ENCODE assay signal across 18 cellular contexts in genomic region chr3:52470920-52471319, GRCh38. TPM values are rescaled to one million over a fixed set of nuclear protein-coding genes. Genes with fewer than 3 reads are reported as not detected.
DNase-seq lines count a peak whose midpoint lies in the region; ATAC-seq and TF ChIP-seq lines count a peak whose summit lies in the region.
"Had no signal": no experiment of that assay in that cellular context is flagged by ENCODE, and none has a peak within 500 bp of the region (broad histone marks: within the 10 kb centered on the region; RNA-seq: fewer than 3 reads in every experiment).

No MANE protein-coding gene starts in this region.

- H3K4ac ChIP-seq in H9 (ENCODE audit: low read depth, low read length) (no peak overlapping the region), trophoblast cell (ENCODE audit: low read depth, low read length) (no peak overlapping the region)

- H4K12ac ChIP-seq in trophoblast cell (ENCODE audit: low read depth, low read length) = no peak overlapping the region

- H3K4me3 ChIP-seq in dorsolateral prefrontal cortex (no peak overlapping the region), trophoblast cell (ENCODE audit: low read depth, low read length) (peak overlapping the region; percentile 45)
- H3K4me3 ChIP-seq: PC-9 had no signal

- no peak overlapping the region for H4K91ac ChIP-seq in H9 (ENCODE audit: insufficient read length, low read depth, low read length)
- no peak overlapping the region for H4K91ac ChIP-seq in trophoblast cell (ENCODE audit: low read depth, low read length)

- peaks cover 30 to 62% (median 55%) of the 10 kb centered on the region in 3 experiments for H3K36me3 Mint-ChIP-seq in H9 (ENCODE audit: insufficient read depth in 1 of 3, low read depth in 3 of 3)

- WGBS in H9 (ENCODE audit: extremely low coverage, insufficient read length, low lambda C conversion rate) = no CpG with 5 or more reads among the region's 4 CpGs
- no CpG with 5 or more reads among the region's 4 CpGs for WGBS in trophoblast cell (ENCODE audit: extremely low coverage, insufficient coverage, insufficient read length)

- H3K9me3 ChIP-seq in H9 (ENCODE audit: control insufficient read depth, low read depth, low read length) (no peaks in the 10 kb centered on the region), trophoblast cell (ENCODE audit: insufficient read depth, low read depth, low read length) (no peaks in the 10 kb centered on the region)
- H3K9me3 ChIP-seq: SK-N-SH had no signal

- H3K79me1 ChIP-seq in H9 (ENCODE audit: insufficient read depth, low read depth, low read length, poor library complexity, severe bottlenecking) (peaks cover under 1% of the 10 kb centered on the region), trophoblast cell (ENCODE audit: low read length) (no peaks in the 10 kb centered on the region)

- no peaks in the 10 kb centered on the region for H3K27me3 ChIP-seq in H9 (ENCODE audit: insufficient read depth, low read length)
- no peaks in the 10 kb centered on the region for H3K27me3 ChIP-seq in dorsolateral prefrontal cortex
- no peaks in the 10 kb centered on the region for H3K27me3 ChIP-seq in trophoblast cell (ENCODE audit: insufficient read depth, low read length)

- H3K4me1 Mint-ChIP-seq in H9 = peaks cover 0 to 6% of the 10 kb centered on the region in 2 experiments; a peak in 2 of 4 replicates
- H3K4me1 Mint-ChIP-seq: B cell had no signal

- H2BK20ac ChIP-seq in H9 (ENCODE audit: low read depth, low read length, poor library complexity, severe bottlenecking) = no peak overlapping the region

- no peak overlapping the region for H4K5ac ChIP-seq in H9 (ENCODE audit: insufficient read length, low read depth, low read length)

- H2BK15ac ChIP-seq in H9 (ENCODE audit: low read depth, low read length) = no peak overlapping the region

- H2BK12ac ChIP-seq in H9 (ENCODE audit: insufficient read length, low read depth, low read length) (no peak overlapping the region), trophoblast cell (ENCODE audit: low read length) (no peak overlapping the region)

- no peak for ATAC-seq in HG02870 (IDR thresholded peaks at IDR 0.05; ENCODE audit: unreplicated experiment)

- no peak overlapping the region for H3T11ph ChIP-seq in H9 (ENCODE audit: low read length)

- H3K4me3 Mint-ChIP-seq in H9 = no peak overlapping the region
- H3K4me3 Mint-ChIP-seq: B cell; CD4-positive, alpha-beta T cell had no signal

- H2AFZ ChIP-seq in H9 (ENCODE audit: low read length) = no peak overlapping the region
- no peak overlapping the region for H2AFZ ChIP-seq in trophoblast cell (ENCODE audit: insufficient read depth, low read length, poor library complexity)
- H2AFZ ChIP-seq: PC-9 had no signal

- DNase-seq in H9 (peak; percentile 21), dorsolateral prefrontal cortex (no peak), trophoblast cell (no peak)
- DNase-seq in activated CD4-positive, alpha-beta T cell treated with anti-CD3 and anti-CD28 coated beads for 1 hour = no peak
- no peak for DNase-seq in stimulated activated naive CD4-positive, alpha-beta T cell (lab: John Stamatoyannopoulos, UW)
- DNase-seq: Calu3; CD4-positive, alpha-beta T cell; KBM-7; NCI-H1417 treated with DMSO at 0.1 percent for 48 hours; NCI-H1930; NCI-H2171; NCI-H446; PC-9; SK-N-SH had no signal

- H3K14ac ChIP-seq in H9 (ENCODE audit: insufficient read depth, low read length) = no peak overlapping the region; the same call in 1 of the 2 replicates
- H3K14ac ChIP-seq in trophoblast cell (ENCODE audit: low read length) = no peak overlapping the region

- H3K18ac ChIP-seq in H9 (ENCODE audit: insufficient read length, low read depth, low read length) (no peak overlapping the region), trophoblast cell (ENCODE audit: low read length) (no peak overlapping the region)

- H2BK120ac ChIP-seq in H9 (ENCODE audit: low read depth, low read length, poor library complexity, severe bottlenecking) (no peak overlapping the region), trophoblast cell (ENCODE audit: insufficient read depth, low read length, poor library complexity) (no peak overlapping the region)

- intact Hi-C loops in dorsolateral prefrontal cortex (cut with DNase I) = loop anchor here (2.0 to 10.0 kb wide), 4 partner anchors 61 to 212 kb away; partner anchors contain the start of genes NT5DC2 (in 2 of the 2) and UQCC5 (in 1 of the 2)

- peak overlapping the region in 1 of 3 experiments; percentile 65; a peak in 2 of 7 replicates for H3K27ac Mint-ChIP-seq in H9
- H3K27ac Mint-ChIP-seq: B cell; CD4-positive, alpha-beta T cell had no signal

- H3K79me2 ChIP-seq in H9 (ENCODE audit: insufficient read depth, low read length) (no peaks in the 10 kb centered on the region), trophoblast cell (ENCODE audit: control insufficient read depth, insufficient read depth, low read length, poor library complexity) (no peaks in the 10 kb centered on the region)

- H3K27ac ChIP-seq in C4-2B (peak overlapping the region; percentile 58), H9 (ENCODE audit: insufficient read length, low read depth, low read length) (no peak overlapping the region), dorsolateral prefrontal cortex (peak overlapping the region in 39 of 59 donors; percentile 0 to 96 (median 57)), trophoblast cell (ENCODE audit: low read depth, low read length) (no peak overlapping the region)
- H3K27ac ChIP-seq: PC-9 had no signal

- H3K56ac ChIP-seq in H9 (ENCODE audit: insufficient read length, low read depth, low read length) = no peak overlapping the region

- H3K23ac ChIP-seq in H9 (ENCODE audit: insufficient read length, low read depth, low read length) = no peak overlapping the region
- H3K23ac ChIP-seq in trophoblast cell (ENCODE audit: low read length) = no peak overlapping the region

- H3K23me2 ChIP-seq in H9 (ENCODE audit: insufficient read length, low read depth, low read length, poor library complexity, severe bottlenecking) = no peaks in the 10 kb centered on the region

- H4K8ac ChIP-seq in H9 (replicated peaks; ENCODE audit: insufficient read length, low read depth, low read length) (no peak overlapping the region), trophoblast cell (ENCODE audit: low read depth, low read length) (no peak overlapping the region)

- H4K20me1 ChIP-seq in H9 (ENCODE audit: control insufficient read depth, insufficient read depth, insufficient read length) = no peaks in the 10 kb centered on the region

- no peak overlapping the region for H2BK5ac ChIP-seq in H9 (ENCODE audit: insufficient read length, low read length)
- no peak overlapping the region for H2BK5ac ChIP-seq in trophoblast cell (ENCODE audit: low read depth, low read length, poor library complexity)

- H3K4me1 ChIP-seq in H9 (ENCODE audit: insufficient read depth, low read length) = no peaks in the 10 kb centered on the region
- H3K4me1 ChIP-seq in trophoblast cell (ENCODE audit: control insufficient read depth in 1 of 2, insufficient read depth in 2 of 2, low read length in 2 of 2) = no peaks in the 10 kb centered on the region

- H3K9ac ChIP-seq in H9 (ENCODE audit: extremely low read depth, insufficient read length, low read length) (no peak overlapping the region), trophoblast cell (ENCODE audit: low read length) (peak overlapping the region; percentile 7)
- H3K9ac ChIP-seq: SK-N-SH had no signal

- no peaks in the 10 kb centered on the region for H3K27me3 Mint-ChIP-seq in H9 (ENCODE audit: low read depth)
- H3K27me3 Mint-ChIP-seq: B cell; CD4-positive, alpha-beta T cell had no signal

- H2AK5ac ChIP-seq in H9 (ENCODE audit: insufficient read length, low read length) = no peak overlapping the region
- H2AK5ac ChIP-seq in trophoblast cell (ENCODE audit: low read length) = no peak overlapping the region

- H3K9me3 Mint-ChIP-seq in H9 = no peaks in the 10 kb centered on the region
- H3K9me3 Mint-ChIP-seq: CD4-positive, alpha-beta T cell had no signal

- H3K36me3 ChIP-seq in trophoblast cell (ENCODE audit: control insufficient read depth in 1 of 2, insufficient read depth in 2 of 2, low read length in 2 of 2) = peaks cover 54 to 60% of the 10 kb centered on the region in 2 experiments

- no peak for TF ChIP-seq CTCF in C4-2B (conservative IDR thresholded peaks at IDR 0.05)
- no peak for TF ChIP-seq CTCF in H9 (conservative IDR thresholded peaks at IDR 0.05)
- TF ChIP-seq CTCF in dorsolateral prefrontal cortex (IDR thresholded peaks at IDR 0.05 in 54 of 56, conservative IDR thresholded peaks at IDR 0.05 in 2 of 56; ENCODE audit: low read depth in 1 of 56, partially characterized antibody in 56 of 56) = no peak

- H3K4me2 ChIP-seq in H9 (ENCODE audit: insufficient read depth, insufficient read length, low read length) (no peak overlapping the region), trophoblast cell (ENCODE audit: low read length) (no peak overlapping the region)
- H3K4me2 ChIP-seq: PC-9, SK-N-SH had no signal

RNA-seq across cellular contexts. Expression of gene NISCH, which starts 15.5 kb away (rescaled TPM):
- 99.0 and 104 TPM in 2 replicates for total RNA-seq in H9 (2021)
- total RNA-seq in dorsolateral prefrontal cortex = 100 to 1,000 TPM; 146 to 372 (median 259) TPM
- polyA plus RNA-seq in trophoblast cell (2013) = 52.2 and 53.5 TPM in 2 replicates

RNA-seq across cellular contexts. Expression of gene TNNC1, which starts 17.1 kb away (rescaled TPM):
- 5.6 and 7.7 TPM in 2 replicates for total RNA-seq in H9 (2021)
- total RNA-seq in dorsolateral prefrontal cortex = 1 to 10 TPM in 33 of 120 experiments, under 1 TPM in 16, not detected in 71; 0.62 to 2.9 (median 1.2) TPM
- polyA plus RNA-seq in trophoblast cell (2013) = 5.7 and 6.0 TPM in 2 replicates

RNA-seq across cellular contexts. Expression of gene STAB1, which starts 24.2 kb away (rescaled TPM):
- 0.90 and 1.5 TPM in 2 replicates for total RNA-seq in H9 (2021)
- total RNA-seq in dorsolateral prefrontal cortex = 100 to 1,000 TPM in 4 of 120 experiments, 10 to 100 TPM in 113, 1 to 10 TPM in 3; 7.9 to 229 (median 32.7) TPM
- polyA plus RNA-seq in trophoblast cell (2013) = 0.14 and 0.19 TPM in 2 replicates

RNA-seq across cellular contexts. Expression of gene SEMA3G, which starts 26.0 kb away (rescaled TPM):
- 1.7 and 2.4 TPM in 2 replicates for total RNA-seq in H9 (2021)
- 10 to 100 TPM in 36 of 120 experiments, 1 to 10 TPM in 84; 1.6 to 23.6 (median 7.0) TPM for total RNA-seq in dorsolateral prefrontal cortex
- polyA plus RNA-seq in trophoblast cell (2013) = 1.1 TPM in 2 replicates
- polyA plus RNA-seq: AG04450 had no signal

Comparison
In these comparisons a context has a peak if more than half of its experiments do, and no peak if none do; other contexts are left out.
1. H3K27ac ChIP-seq: peak in C4-2B (single experiment) and dorsolateral prefrontal cortex (39 of 59); none in H9 (single experiment) and trophoblast cell (single experiment).